Comparison of ENCODE assay signal across 15 cellular contexts in the genomic region with DNA sequence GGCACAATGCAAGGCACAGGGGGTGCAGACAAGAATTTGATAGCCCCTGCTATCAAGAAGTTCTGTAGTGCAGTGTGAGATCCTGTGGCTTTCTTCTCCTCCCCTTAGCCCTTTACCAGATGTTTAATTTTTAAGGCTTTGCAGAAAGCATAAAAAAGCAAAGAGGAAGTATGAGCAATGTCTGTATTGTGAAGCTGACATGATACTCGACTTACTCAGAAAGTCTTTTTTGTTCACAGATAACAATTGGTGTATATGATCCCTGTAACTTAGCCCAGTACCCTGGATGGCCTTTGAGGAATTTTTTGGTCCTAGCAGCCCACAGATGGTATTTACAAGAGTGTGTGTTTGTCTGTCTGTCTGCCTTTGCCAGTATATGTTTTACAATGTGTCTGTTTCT. TPM values are rescaled to one million over a fixed set of nuclear protein-coding genes. Genes with fewer than 3 reads are reported as not detected.
DNase-seq lines count a peak whose midpoint lies in the region; FAIRE-seq and TF ChIP-seq lines count a peak whose summit lies in the region.
"Had no signal": no experiment of that assay in that cellular context is flagged by ENCODE, and none has a peak within 500 bp of the region (broad histone marks: within the 10 kb centered on the region; RNA-seq: fewer than 3 reads in every experiment).

No MANE protein-coding gene starts in this region.

- H3K27ac Mint-ChIP-seq in activated T-helper 2 cell treated with anti-CD3 and anti-CD28 coated beads, Interferon-gamma antibody, Interleukin-2, Interleukin-4, amounts not matched to agents 10 μg/mL and 5 μg/mL and 100 μg/mL, durations not matched to agents 14 hours and 24 hours and 36 hours = no peak overlapping the region
- H3K27ac Mint-ChIP-seq: activated naive CD4-positive, alpha-beta T cell treated with anti-CD3 and anti-CD28 coated beads, Interleukin-2, amount 10 ng/mL, durations not matched to agents 7 days and 5 days; T-helper 1 cell treated with Interleukin-12 subunit alpha and Interleukin-12 subunit beta and Interleukin-4 antibody, amounts not matched to agents 30 μg/mL and 1 μg/mL, for 36 hours had no signal

- peak; percentile 8 for DNase-seq in NOMO-1 treated with DMSO at 0.1 percent for 48 hours (lab: John Stamatoyannopoulos, UW; ENCODE audit: unreplicated experiment)
- no peak for DNase-seq in NOMO-1 treated with dmso at 0.1 percent for 144 hours (lab: John Stamatoyannopoulos, UW; ENCODE audit: unreplicated experiment)
- peak; percentile 23 for DNase-seq in KBM-7
- DNase-seq in bronchial epithelial cell (ENCODE audit: low read depth) = peak; percentile 46
- DNase-seq in myocyte (ENCODE audit: low read depth) = peak; percentile 3
- DNase-seq in activated T-helper 2 cell treated with anti-CD3 and anti-CD28 coated beads, Interferon-gamma antibody, Interleukin-2, Interleukin-4, amounts not matched to agents 10 μg/mL and 5 μg/mL and 100 μg/mL, durations not matched to agents 14 hours and 24 hours and 36 hours (ENCODE audit: low spot score) = no peak
- DNase-seq in activated naive CD4-positive, alpha-beta T cell treated with Interleukin-2 at 50 U/mL for 16 hours = no peak
- no peak for DNase-seq in HAP-1 (ENCODE audit: low spot score in 2 of 2)
- DNase-seq: activated naive CD4-positive, alpha-beta T cell treated with anti-CD3 and anti-CD28 coated beads, Interleukin-2, amount 10 ng/mL, durations not matched to agents 7 days and 5 days; mammary epithelial cell; NCI-H1417; occipital lobe had no signal

- FAIRE-seq in bronchial epithelial cell (lab: Jason Lieb, UNC) = no peak
- FAIRE-seq: A204.1 had no signal

- in situ Hi-C loops in KBM-7 (cut with MboI; ENCODE audit: low pct_unique_long_range_greater_than_20kb, low sequenced_read_pairs) = no loop called here
- in situ Hi-C loops in HAP-1 (cut with MboI; ENCODE audit: low sequenced_read_pairs) = loop anchor here (25.0 kb wide), 1 partner anchor 269 kb away; no protein-coding TSS in a partner anchor

- H3K36me3 ChIP-seq in bronchial epithelial cell (ENCODE audit: control insufficient read depth, insufficient read depth, low read length) = peaks cover 1% of the 10 kb centered on the region
- 0 out of 2 replicates have a peak, but pooled peaks cover 3% of the 10 kb centered on the region for H3K36me3 ChIP-seq in HAP-1 (replicated peaks)

- H3K9me3 ChIP-seq in HAP-1 = no peaks in the 10 kb centered on the region

- H3K4me3 ChIP-seq in bronchial epithelial cell (ENCODE audit: low read depth, low read length) (no peak overlapping the region), HAP-1 (no peak overlapping the region)
- H3K4me3 ChIP-seq: skin epidermis had no signal

- no peaks in the 10 kb centered on the region for H3K27me3 Mint-ChIP-seq in activated T-helper 2 cell treated with anti-CD3 and anti-CD28 coated beads, Interferon-gamma antibody, Interleukin-2, Interleukin-4, amounts not matched to agents 10 μg/mL and 5 μg/mL and 100 μg/mL, durations not matched to agents 14 hours and 24 hours and 36 hours (ENCODE audit: low read depth)
- H3K27me3 Mint-ChIP-seq: activated naive CD4-positive, alpha-beta T cell treated with anti-CD3 and anti-CD28 coated beads, Interleukin-2, amount 10 ng/mL, durations not matched to agents 7 days and 5 days had no signal

- TF ChIP-seq CTCF in bronchial epithelial cell (IDR thresholded peaks at IDR 0.05; ENCODE audit: insufficient read depth, low read length, severe bottlenecking) = no peak

- H3K4me3 Mint-ChIP-seq in activated T-helper 2 cell treated with anti-CD3 and anti-CD28 coated beads, Interferon-gamma antibody, Interleukin-2, Interleukin-4, amounts not matched to agents 10 μg/mL and 5 μg/mL and 100 μg/mL, durations not matched to agents 14 hours and 24 hours and 36 hours (ENCODE audit: low read depth) = no peak overlapping the region
- H3K4me3 Mint-ChIP-seq: activated naive CD4-positive, alpha-beta T cell treated with anti-CD3 and anti-CD28 coated beads, Interleukin-2, amount 10 ng/mL, durations not matched to agents 7 days and 5 days; T-helper 1 cell treated with Interleukin-12 subunit alpha and Interleukin-12 subunit beta and Interleukin-4 antibody, amounts not matched to agents 30 μg/mL and 1 μg/mL, for 36 hours had no signal

- intact Hi-C loops in activated T-helper 2 cell treated with anti-CD3 and anti-CD28 coated beads, Interferon-gamma antibody, Interleukin-2, Interleukin-4, amounts not matched to agents 10 μg/mL and 5 μg/mL and 100 μg/mL, durations not matched to agents 14 hours and 24 hours and 36 hours (cut with micrococcal nuclease) = loop anchor here (5.0 kb wide), 1 partner anchor 59 kb away; a partner anchor contains a TSS

- H3K27me3 ChIP-seq in bronchial epithelial cell (ENCODE audit: control insufficient read depth, insufficient read depth, low read length) (no peaks in the 10 kb centered on the region), HAP-1 (ENCODE audit: low read depth) (no peaks in the 10 kb centered on the region)

- H3K4me1 Mint-ChIP-seq in activated T-helper 2 cell treated with anti-CD3 and anti-CD28 coated beads, Interferon-gamma antibody, Interleukin-2, Interleukin-4, amounts not matched to agents 10 μg/mL and 5 μg/mL and 100 μg/mL, durations not matched to agents 14 hours and 24 hours and 36 hours (ENCODE audit: low read depth) = peaks cover 10% of the 10 kb centered on the region
- H3K4me1 Mint-ChIP-seq: activated naive CD4-positive, alpha-beta T cell treated with anti-CD3 and anti-CD28 coated beads, Interleukin-2, amount 10 ng/mL, durations not matched to agents 7 days and 5 days had no signal

- peaks cover 33% of the 10 kb centered on the region for H3K36me3 Mint-ChIP-seq in activated T-helper 2 cell treated with anti-CD3 and anti-CD28 coated beads, Interferon-gamma antibody, Interleukin-2, Interleukin-4, amounts not matched to agents 10 μg/mL and 5 μg/mL and 100 μg/mL, durations not matched to agents 14 hours and 24 hours and 36 hours (ENCODE audit: low read depth)

- no peaks in the 10 kb centered on the region for H3K4me1 ChIP-seq in HAP-1

- H3K9me3 Mint-ChIP-seq in activated T-helper 2 cell treated with anti-CD3 and anti-CD28 coated beads, Interferon-gamma antibody, Interleukin-2, Interleukin-4, amounts not matched to agents 10 μg/mL and 5 μg/mL and 100 μg/mL, durations not matched to agents 14 hours and 24 hours and 36 hours = no peaks in the 10 kb centered on the region
- H3K9me3 Mint-ChIP-seq: activated naive CD4-positive, alpha-beta T cell treated with anti-CD3 and anti-CD28 coated beads, Interleukin-2, amount 10 ng/mL, durations not matched to agents 7 days and 5 days; T-helper 1 cell treated with Interleukin-12 subunit alpha and Interleukin-12 subunit beta and Interleukin-4 antibody, amounts not matched to agents 30 μg/mL and 1 μg/mL, for 36 hours had no signal

RNA-seq across cellular contexts. Expression of a gene that starts 58.9 kb away (rescaled TPM):
- total RNA-seq in bronchial epithelial cell = 53.4 and 54.5 TPM in 2 replicates
- 16.8 and 24.3 TPM in 2 replicates for total RNA-seq in myocyte
- polyA plus RNA-seq in myocyte (2012) = 19.4 TPM
- 44.1 and 45.2 TPM in 2 replicates for total RNA-seq in activated T-helper 2 cell treated with anti-CD3 and anti-CD28 coated beads, Interferon-gamma antibody, Interleukin-2, Interleukin-4, amounts not matched to agents 10 μg/mL and 5 μg/mL and 100 μg/mL, durations not matched to agents 14 hours and 24 hours and 36 hours

Comparison
In these comparisons a context has a peak if more than half of its experiments do, and no peak if none do; other contexts are left out.
1. DNase-seq: peak in NOMO-1 treated with DMSO at 0.1 percent for 48 hours (single experiment), KBM-7 (single experiment), bronchial epithelial cell (single experiment) and myocyte (single experiment); none in NOMO-1 treated with dmso at 0.1 percent for 144 hours (single experiment), activated T-helper 2 cell treated with anti-CD3 and anti-CD28 coated beads, Interferon-gamma antibody, Interleukin-2, Interleukin-4, amounts not matched to agents 10 μg/mL and 5 μg/mL and 100 μg/mL, durations not matched to agents 14 hours and 24 hours and 36 hours (single experiment), activated naive CD4-positive, alpha-beta T cell treated with Interleukin-2 at 50 U/mL for 16 hours (single experiment) and HAP-1 (0 of 2).